Comparison of ENCODE assay signal across 23 cellular contexts in the genomic region with DNA sequence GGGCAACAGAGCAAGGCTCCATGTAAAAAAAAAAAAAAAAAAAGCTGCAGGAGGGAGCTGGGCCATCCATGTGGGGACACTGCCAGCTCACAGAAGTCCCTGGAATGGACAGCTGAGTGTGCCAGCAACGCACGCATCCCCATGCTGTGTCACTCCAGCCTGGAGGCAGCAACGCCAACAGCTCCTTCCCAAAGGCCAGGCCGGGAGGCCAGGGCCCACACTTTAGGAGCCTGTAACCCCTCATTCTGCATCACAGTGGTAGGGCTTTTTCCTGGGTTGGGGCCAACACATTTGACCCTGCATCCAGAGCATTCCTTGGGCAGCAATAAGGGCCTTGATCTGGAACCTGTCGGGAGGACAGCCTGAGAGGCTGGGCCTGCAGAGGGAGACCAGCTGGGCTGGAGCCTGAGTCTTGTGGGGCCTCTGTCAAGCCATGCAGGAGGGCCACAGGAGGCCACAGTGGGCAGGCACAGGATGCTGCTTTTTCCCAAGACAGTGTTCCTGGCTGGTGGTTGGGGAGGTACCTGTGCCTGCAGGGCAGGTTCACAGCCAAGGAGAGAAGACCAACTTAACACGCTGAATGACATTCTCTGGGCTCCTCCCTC. TPM values are rescaled to one million over a fixed set of nuclear protein-coding genes. Genes with fewer than 3 reads are reported as not detected.
DNase-seq lines count a peak whose midpoint lies in the region; ATAC-seq and TF ChIP-seq lines count a peak whose summit lies in the region.
"Had no signal": no experiment of that assay in that cellular context is flagged by ENCODE, and none has a peak within 500 bp of the region (broad histone marks: within the 10 kb centered on the region; RNA-seq: fewer than 3 reads in every experiment).

No MANE protein-coding gene starts in this region.

- intact Hi-C loops in right cardiac atrium (cut with DNase I) (no loop called here), Right ventricle myocardium superior (cut with DNase I) (no loop called here)

- H3K27me3 ChIP-seq in right cardiac atrium (ENCODE audit: control insufficient read depth, insufficient read depth), result no peaks in the 10 kb centered on the region
- H3K27me3 ChIP-seq in osteoblast (ENCODE audit: insufficient read depth, low read length), result peaks cover 43% of the 10 kb centered on the region
- H3K27me3 ChIP-seq: Peyer's patch had no signal

- H3K36me3 ChIP-seq in osteoblast (ENCODE audit: insufficient read depth, low read length), result no peaks in the 10 kb centered on the region
- H3K36me3 ChIP-seq: Peyer's patch, SJSA1 had no signal

- no peak overlapping the region for H3K4me2 ChIP-seq in osteoblast (ENCODE audit: insufficient read depth, low read length)

- H3K9me3 ChIP-seq in right cardiac atrium (ENCODE audit: control insufficient read depth, low read length), result no peaks in the 10 kb centered on the region
- H3K9me3 ChIP-seq in osteoblast (ENCODE audit: low read depth, low read length), result no peaks in the 10 kb centered on the region
- H3K9me3 ChIP-seq: Peyer's patch, SJSA1 had no signal

- TF ChIP-seq CTCF in osteoblast (IDR thresholded peaks at IDR 0.05; ENCODE audit: extremely low read depth, low read depth, low read length), result no peak

- no peaks in the 10 kb centered on the region for H4K20me1 ChIP-seq in osteoblast (ENCODE audit: insufficient read depth, low read length)

- H3K27ac ChIP-seq in right cardiac atrium (ENCODE audit: low read length), result no peak overlapping the region
- no peak overlapping the region for H3K27ac ChIP-seq in osteoblast (ENCODE audit: low read depth, low read length)
- H3K27ac ChIP-seq: GM23248, Peyer's patch, SJSA1 had no signal

- ATAC-seq in right cardiac atrium (peak; percentile 34 to 52), Right ventricle myocardium superior (ENCODE audit: poor library complexity) (no peak), HG02852 (IDR thresholded peaks at IDR 0.05; ENCODE audit: unreplicated experiment) (no peak), GM19467 (IDR thresholded peaks at IDR 0.05; ENCODE audit: unreplicated experiment) (no peak)

- no peak for DNase-seq in right cardiac atrium
- no peak for DNase-seq in Right ventricle myocardium superior
- DNase-seq in ecto neural progenitor cell (ENCODE audit: low spot score), result peak; percentile 41
- DNase-seq in osteoblast (ENCODE audit: insufficient read length, low spot score, missing footprints), result peak; percentile 29
- no peak for DNase-seq in NCI-H510A (lab: John Stamatoyannopoulos, UW)
- DNase-seq: CD4-positive, CD25-positive, alpha-beta regulatory T cell; EL; GM23248; H9; Karpas-422; MV-4-11; NCI-H1105 treated with DMSO at 0.1 percent for 48 hours; NCI-H2029 treated with DMSO at 0.1 percent for 48 hours; NCI-H345; NCI-H524 treated with DMSO at 0.1 percent for 48 hours had no signal

- no peak overlapping the region for H3K4me3 ChIP-seq in right cardiac atrium (ENCODE audit: low read length)
- no peak overlapping the region for H3K4me3 ChIP-seq in osteoblast (ENCODE audit: insufficient read depth, low read length)
- H3K4me3 ChIP-seq: GM23248, Peyer's patch, SJSA1 had no signal

- no peaks in the 10 kb centered on the region for H3K79me2 ChIP-seq in osteoblast (ENCODE audit: insufficient read depth, low read length)

- no peak overlapping the region for H2AFZ ChIP-seq in osteoblast (ENCODE audit: low read length)
- H2AFZ ChIP-seq: GM23248 had no signal

- 76% methylated on average over 6 of the region's 6 CpGs for WGBS in right cardiac atrium

- H3K4me1 ChIP-seq in right cardiac atrium (ENCODE audit: control insufficient read depth, insufficient read depth, low read length), result no peaks in the 10 kb centered on the region
- H3K4me1 ChIP-seq in osteoblast (ENCODE audit: insufficient read depth, low read length), result no peaks in the 10 kb centered on the region
- H3K4me1 ChIP-seq: Peyer's patch, SJSA1 had no signal

RNA-seq across cellular contexts. Expression of gene KCNK3, which starts 16.8 kb away (rescaled TPM):
- 10 to 100 TPM; 25.6 to 36.6 (median 28.2) TPM for total RNA-seq in right cardiac atrium
- polyA plus RNA-seq in right cardiac atrium, result 29.3 TPM
- 2.7 TPM for total RNA-seq in Right ventricle myocardium superior
- not detected in 2 replicates for total RNA-seq in osteoblast
- total RNA-seq: CD4-positive, CD25-positive, alpha-beta regulatory T cell; GM23248; OCI-LY7; SJSA1 had no signal
- polyA plus RNA-seq: CD4-positive, CD25-positive, alpha-beta regulatory T cell; GM23248 had no signal

RNA-seq across cellular contexts. Expression of gene CIB4, which starts 34.6 kb away (rescaled TPM):
- total RNA-seq in right cardiac atrium (not detected), Right ventricle myocardium superior (not detected), osteoblast (not detected in 2 replicates)
- not detected for polyA plus RNA-seq in right cardiac atrium
- total RNA-seq: A673; CD4-positive, CD25-positive, alpha-beta regulatory T cell; GM23248; H9; M059J; OCI-LY7; Peyer's patch; SJSA1 had no signal
- polyA plus RNA-seq: BJ; CD4-positive, CD25-positive, alpha-beta regulatory T cell; GM23248 had no signal

Comparison
In these comparisons a context has a peak if more than half of its experiments do, and no peak if none do; other contexts are left out.
1. ATAC-seq: peak in right cardiac atrium (2 of 2); none in Right ventricle myocardium superior (single experiment), HG02852 (single experiment) and GM19467 (single experiment).
2. DNase-seq: peak in ecto neural progenitor cell (single experiment) and osteoblast (single experiment); none in right cardiac atrium (0 of 3), Right ventricle myocardium superior (single experiment) and NCI-H510A (single experiment).